34 cellular contexts compared by ENCODE assay signal in the genomic region with DNA sequence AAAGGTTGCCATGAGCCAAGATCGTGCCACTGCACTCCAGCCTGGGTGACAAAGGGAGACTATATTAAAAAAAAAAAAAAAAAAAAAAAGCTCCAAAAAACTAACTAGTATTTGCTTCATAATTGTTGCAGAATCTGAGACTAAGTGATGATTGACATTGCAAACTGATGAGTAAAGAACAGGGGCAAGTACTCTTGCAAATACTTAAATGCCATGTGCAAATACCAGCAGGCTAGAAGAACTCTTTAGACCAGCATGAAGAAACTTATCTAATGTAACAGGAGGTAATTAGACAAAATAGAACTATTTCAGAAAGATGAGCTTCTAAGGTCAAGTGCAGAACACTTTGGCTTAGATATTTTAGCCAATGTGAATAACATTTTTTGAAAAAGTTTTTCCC.
"Had no signal": no experiment of that assay in that cellular context is flagged by ENCODE, and none has a peak within 500 bp of the region (broad histone marks: within the 10 kb centered on the region; RNA-seq: fewer than 3 reads in every experiment).

No MANE protein-coding gene starts in this region.

- DNase-seq: activated B cell treated with CpG ODN at 0.5 μM for 24 hours; activated CD4-positive, alpha-beta memory T cell treated with anti-CD3 and anti-CD28 coated beads for 36 hours; activated CD4-positive, alpha-beta T cell treated with anti-CD3 and anti-CD28 coated beads for 4 hours; activated CD4-positive, alpha-beta T cell treated with anti-CD3 and anti-CD28 coated beads, Interleukin-2, amount 10 ng/mL, durations not matched to agents 24 days and 14 days; activated CD4-positive, alpha-beta T cell treated with anti-CD3 and anti-CD28 coated beads, Interleukin-2, amount 50 U/mL, for 1 hour; activated CD4-positive, alpha-beta T cell treated with anti-CD3 and anti-CD28 coated beads, Interleukin-2, amount 50 U/mL, for 4 hours; activated CD4-positive, CD25-positive, alpha-beta regulatory T cell treated with anti-CD3 and anti-CD28 coated beads, Interleukin-2, amount 50 U/mL, for 72 hours; activated CD8-positive, alpha-beta memory T cell treated with anti-CD3 and anti-CD28 coated beads, Interleukin-2, amount 50 U/mL, for 4 hours; activated CD8-positive, alpha-beta T cell treated with anti-CD3 and anti-CD28 coated beads for 36 hours; activated effector memory CD4-positive, alpha-beta T cell treated with anti-CD3 and anti-CD28 coated beads, Interleukin-2, amount 50 U/mL, for 16 hours; activated gamma-delta T cell treated with Interleukin-2 at 50 U/mL for 16 hours; activated naive CD4-positive, alpha-beta T cell; activated naive CD4-positive, alpha-beta T cell treated with anti-CD3 and anti-CD28 coated beads for 36 hours; activated naive CD4-positive, alpha-beta T cell treated with anti-CD3 and anti-CD28 coated beads, Interleukin-2, amount 50 U/mL, for 16 hours; activated naive CD8-positive, alpha-beta T cell treated with anti-CD3 and anti-CD28 coated beads for 36 hours; activated T-cell treated with anti-CD3 and anti-CD28 coated beads for 4 hours; activated T-cell treated with anti-CD3 and anti-CD28 coated beads, Interleukin-2, amount 50 U/mL, for 1 hour; activated T-cell treated with anti-CD3 and anti-CD28 coated beads, Interleukin-2, amount 50 U/mL, for 4 hours; activated T-cell treated with anti-CD3 and anti-CD28 coated beads, Interleukin-2, amount 50 U/mL, for 72 hours; adrenal gland; amygdala; anterior cingulate cortex; central memory CD4-positive, alpha-beta T cell; T-cell; T-helper 2 cell; T-helper 9 cell had no signal

- H3K27ac Mint-ChIP-seq: activated B cell treated with CpG ODN at 0.5 μM for 24 hours; activated CD4-positive, alpha-beta memory T cell treated with anti-CD3 and anti-CD28 coated beads for 36 hours; activated CD4-positive, alpha-beta T cell treated with anti-CD3 and anti-CD28 coated beads, Interleukin-2, amount 10 ng/mL, durations not matched to agents 24 days and 14 days; activated CD8-positive, alpha-beta T cell treated with anti-CD3 and anti-CD28 coated beads for 36 hours; activated naive CD4-positive, alpha-beta T cell treated with anti-CD3 and anti-CD28 coated beads for 36 hours; activated naive CD4-positive, alpha-beta T cell treated with anti-CD3 and anti-CD28 coated beads, Interleukin-2, amount 50 U/mL, for 72 hours; activated naive CD8-positive, alpha-beta T cell treated with anti-CD3 and anti-CD28 coated beads for 36 hours; activated T-cell treated with anti-CD3 and anti-CD28 coated beads, Interleukin-2, amount 50 U/mL, for 72 hours; activated T-helper 1 cell treated with anti-CD3 and anti-CD28 coated beads, Interleukin-12 subunit alpha, Interleukin-12 subunit beta, Interleukin-2, Interleukin-4 antibody, amounts not matched to agents 30 ng/mL and 10 ng/mL and 1 ng/mL, durations not matched to agents 14 hours and 24 hours and 36 hours; activated T-helper 17 cell treated with anti-CD3 and anti-CD28 coated beads, Interleukin-2, amount 50 U/mL, for 72 hours; brain; T-cell; T-helper 2 cell treated with Interferon-gamma antibody and Interleukin-4, amounts not matched to agents 5 μg/mL and 100 μg/mL, for 36 hours had no signal

- ATAC-seq: activated CD8-positive, alpha-beta T cell treated with anti-CD3 and anti-CD28 coated beads for 36 hours; activated naive CD4-positive, alpha-beta T cell treated with anti-CD3 and anti-CD28 coated beads, Interleukin-2, amount 50 U/mL, for 72 hours; activated T-cell treated with anti-CD3 and anti-CD28 coated beads, Interleukin-2, amount 50 U/mL, for 4 hours; activated T-cell treated with anti-CD3 and anti-CD28 coated beads, Interleukin-2, amount 50 U/mL, for 72 hours; activated T-helper 17 cell treated with anti-CD3 and anti-CD28 coated beads, Interleukin-2, amount 50 U/mL, for 72 hours; T-cell had no signal

- H3K4me3 ChIP-seq: adrenal gland, ascending aorta had no signal

- H3K4me1 Mint-ChIP-seq: activated B cell treated with CpG ODN at 0.5 μM for 24 hours; activated CD4-positive, alpha-beta T cell treated with anti-CD3 and anti-CD28 coated beads, Interleukin-2, amount 10 ng/mL, durations not matched to agents 24 days and 14 days; activated naive CD8-positive, alpha-beta T cell treated with anti-CD3 and anti-CD28 coated beads for 36 hours; brain had no signal

- FAIRE-seq: TTC549 had no signal

- H3K4me1 ChIP-seq: adrenal gland, ascending aorta had no signal

- H3K36me3 ChIP-seq: adrenal gland, ascending aorta had no signal

- H3K9me3 Mint-ChIP-seq: activated B cell treated with CpG ODN at 0.5 μM for 24 hours; activated CD4-positive, alpha-beta memory T cell treated with anti-CD3 and anti-CD28 coated beads for 36 hours; activated CD4-positive, alpha-beta T cell treated with anti-CD3 and anti-CD28 coated beads, Interleukin-2, amount 10 ng/mL, durations not matched to agents 24 days and 14 days; activated CD8-positive, alpha-beta T cell treated with anti-CD3 and anti-CD28 coated beads for 36 hours; activated naive CD4-positive, alpha-beta T cell treated with anti-CD3 and anti-CD28 coated beads for 36 hours; activated naive CD4-positive, alpha-beta T cell treated with anti-CD3 and anti-CD28 coated beads, Interleukin-2, amount 50 U/mL, for 72 hours; activated naive CD8-positive, alpha-beta T cell treated with anti-CD3 and anti-CD28 coated beads for 36 hours; activated T-cell treated with anti-CD3 and anti-CD28 coated beads, Interleukin-2, amount 50 U/mL, for 4 hours; activated T-cell treated with anti-CD3 and anti-CD28 coated beads, Interleukin-2, amount 50 U/mL, for 72 hours; activated T-helper 1 cell treated with anti-CD3 and anti-CD28 coated beads, Interleukin-12 subunit alpha, Interleukin-12 subunit beta, Interleukin-2, Interleukin-4 antibody, amounts not matched to agents 30 ng/mL and 10 ng/mL and 1 ng/mL, durations not matched to agents 14 hours and 24 hours and 36 hours; activated T-helper 17 cell treated with anti-CD3 and anti-CD28 coated beads, Interleukin-2, amount 50 U/mL, for 72 hours; T-cell; T-helper 2 cell treated with Interferon-gamma antibody and Interleukin-4, amounts not matched to agents 5 μg/mL and 100 μg/mL, for 36 hours had no signal

- H3K36me3 Mint-ChIP-seq: activated CD4-positive, alpha-beta memory T cell treated with anti-CD3 and anti-CD28 coated beads for 36 hours; activated naive CD4-positive, alpha-beta T cell treated with anti-CD3 and anti-CD28 coated beads, Interleukin-2, amount 50 U/mL, for 72 hours; activated naive CD8-positive, alpha-beta T cell treated with anti-CD3 and anti-CD28 coated beads for 36 hours; brain; T-cell had no signal

- H3K4me3 Mint-ChIP-seq: activated B cell treated with CpG ODN at 0.5 μM for 24 hours; activated CD4-positive, alpha-beta memory T cell treated with anti-CD3 and anti-CD28 coated beads for 36 hours; activated CD4-positive, alpha-beta T cell treated with anti-CD3 and anti-CD28 coated beads, Interleukin-2, amount 10 ng/mL, durations not matched to agents 24 days and 14 days; activated CD8-positive, alpha-beta T cell treated with anti-CD3 and anti-CD28 coated beads for 36 hours; activated naive CD4-positive, alpha-beta T cell treated with anti-CD3 and anti-CD28 coated beads for 36 hours; activated naive CD8-positive, alpha-beta T cell treated with anti-CD3 and anti-CD28 coated beads for 36 hours; activated T-cell treated with anti-CD3 and anti-CD28 coated beads, Interleukin-2, amount 50 U/mL, for 4 hours; activated T-cell treated with anti-CD3 and anti-CD28 coated beads, Interleukin-2, amount 50 U/mL, for 72 hours; activated T-helper 1 cell treated with anti-CD3 and anti-CD28 coated beads, Interleukin-12 subunit alpha, Interleukin-12 subunit beta, Interleukin-2, Interleukin-4 antibody, amounts not matched to agents 30 ng/mL and 10 ng/mL and 1 ng/mL, durations not matched to agents 14 hours and 24 hours and 36 hours; activated T-helper 17 cell treated with anti-CD3 and anti-CD28 coated beads, Interleukin-2, amount 50 U/mL, for 72 hours; brain; T-cell; T-helper 2 cell treated with Interferon-gamma antibody and Interleukin-4, amounts not matched to agents 5 μg/mL and 100 μg/mL, for 36 hours had no signal

- H3K27me3 ChIP-seq: adrenal gland, ascending aorta had no signal

- H3K27ac ChIP-seq: adrenal gland, ascending aorta, VCaP had no signal

- H3K27me3 Mint-ChIP-seq: activated B cell treated with CpG ODN at 0.5 μM for 24 hours; activated CD4-positive, alpha-beta T cell treated with anti-CD3 and anti-CD28 coated beads, Interleukin-2, amount 10 ng/mL, durations not matched to agents 24 days and 14 days; activated CD8-positive, alpha-beta T cell treated with anti-CD3 and anti-CD28 coated beads for 36 hours; activated naive CD8-positive, alpha-beta T cell treated with anti-CD3 and anti-CD28 coated beads for 36 hours; brain had no signal
